In genomic region chr11:30322826-30323710, GRCh38 we compare ENCODE assay signal across 1 cellular context.
A peak's percentile ranks its signal among the peaks of the same experiment; 100 is the strongest.
TF ChIP-seq lines count a peak whose summit lies in the region.

TSS of gene ARL14EP (plus strand) at chr11:30323104. CDS start at chr11:30330949, 7,845 bp downstream.

TF ChIP-seq in HepG2, 621 proteins besides CTCF, POLR2A, EP300 and RAD21 (continued from another document and continues in another):
- TF ChIP-seq ZGPAT (CRISPR knock-in tag; IDR thresholded peaks at IDR 0.05) (peak; percentile 95), ZNF30 (CRISPR knock-in tag; IDR thresholded peaks at IDR 0.05) (no peak), ZBTB4 (CRISPR knock-in tag; IDR thresholded peaks at IDR 0.05; ENCODE audit: borderline replicate concordance) (peak; percentile 24; the same call in 1 of the 2 replicates), ZNF251 (CRISPR knock-in tag; IDR thresholded peaks at IDR 0.05) (no peak), ZNF275 (CRISPR knock-in tag; IDR thresholded peaks at IDR 0.05; ENCODE audit: borderline replicate concordance) (peak; percentile 36; the same call in 1 of the 2 replicates), ZBTB37 (CRISPR knock-in tag; IDR thresholded peaks at IDR 0.05) (no peak), GTF2F1 (IDR thresholded peaks at IDR 0.05; ENCODE audit: low read length) (no peak), ZMYM2 (CRISPR knock-in tag; IDR thresholded peaks at IDR 0.05) (no peak), KLF9 (CRISPR knock-in tag; IDR thresholded peaks at IDR 0.05; ENCODE audit: low read depth) (no peak), TEAD3 (CRISPR knock-in tag; optimal IDR thresholded peaks at IDR 0.05; ENCODE audit: borderline replicate concordance) (peak; percentile 57), MAZ (IDR thresholded peaks at IDR 0.05; ENCODE audit: borderline replicate concordance, low read depth, low read length) (no peak), MAZ (CRISPR knock-in tag; IDR thresholded peaks at IDR 0.05; ENCODE audit: low read depth) (peak; percentile 85), TP53 (CRISPR knock-in tag; conservative IDR thresholded peaks at IDR 0.05) (peak; percentile 67; the same call in 1 of the 2 replicates), CBX1 (IDR thresholded peaks at IDR 0.05; ENCODE audit: low read depth) (peak; percentile 87), HNRNPK (IDR thresholded peaks at IDR 0.05; ENCODE audit: low read depth, low read length, poor library complexity, severe bottlenecking) (peak; percentile 31), MTF2 (CRISPR knock-in tag; IDR thresholded peaks at IDR 0.05; ENCODE audit: borderline replicate concordance) (0 out of 2 replicates have a peak, but pooled peaks have one; percentile 56), ZNF746 (CRISPR knock-in tag; IDR thresholded peaks at IDR 0.05) (peak; percentile 65; the same call in 1 of the 2 replicates), ZNF546 (CRISPR knock-in tag; conservative IDR thresholded peaks at IDR 0.05) (peak; percentile 68; the same call in 1 of the 2 replicates), HMGXB3 (CRISPR knock-in tag; IDR thresholded peaks at IDR 0.05; ENCODE audit: borderline replicate concordance) (peak; percentile 38; the same call in 1 of the 2 replicates), ZNF687 (CRISPR knock-in tag; IDR thresholded peaks at IDR 0.05) (peak; percentile 97), ZMAT3 (CRISPR knock-in tag; conservative IDR thresholded peaks at IDR 0.05) (peak; percentile 89; the same call in 1 of the 2 replicates), ZNF205 (CRISPR knock-in tag; IDR thresholded peaks at IDR 0.05) (no peak), NR2F2 (IDR thresholded peaks at IDR 0.05; ENCODE audit: borderline replicate concordance, low read depth) (0 out of 2 replicates have a peak, but pooled peaks have one; percentile 12), SIN3B (IDR thresholded peaks at IDR 0.05; ENCODE audit: low read length) (no peak), ZFP82 (CRISPR knock-in tag; IDR thresholded peaks at IDR 0.05; ENCODE audit: borderline replicate concordance) (no peak), DNMT3B (CRISPR knock-in tag; conservative IDR thresholded peaks at IDR 0.05) (no peak), SNAI1 (CRISPR knock-in tag; IDR thresholded peaks at IDR 0.05; ENCODE audit: borderline replicate concordance) (peak; percentile 22; the same call in 1 of the 2 replicates), PRPF4 (IDR thresholded peaks at IDR 0.05; ENCODE audit: low read depth, low read length, poor library complexity, severe bottlenecking) (no peak), SOX5 (CRISPR knock-in tag; IDR thresholded peaks at IDR 0.05; ENCODE audit: borderline replicate concordance) (peak; percentile 44; the same call in 1 of the 2 replicates), ZNF292 (CRISPR knock-in tag; IDR thresholded peaks at IDR 0.05; ENCODE audit: borderline replicate concordance, low read depth) (peak; percentile 83), GLI4 (CRISPR knock-in tag; IDR thresholded peaks at IDR 0.05; ENCODE audit: borderline replicate concordance) (0 out of 2 replicates have a peak, but pooled peaks have one; percentile 27), BRCA1 (CRISPR knock-in tag; IDR thresholded peaks at IDR 0.05) (no peak)
- TF ChIP-seq, protein P1, sequence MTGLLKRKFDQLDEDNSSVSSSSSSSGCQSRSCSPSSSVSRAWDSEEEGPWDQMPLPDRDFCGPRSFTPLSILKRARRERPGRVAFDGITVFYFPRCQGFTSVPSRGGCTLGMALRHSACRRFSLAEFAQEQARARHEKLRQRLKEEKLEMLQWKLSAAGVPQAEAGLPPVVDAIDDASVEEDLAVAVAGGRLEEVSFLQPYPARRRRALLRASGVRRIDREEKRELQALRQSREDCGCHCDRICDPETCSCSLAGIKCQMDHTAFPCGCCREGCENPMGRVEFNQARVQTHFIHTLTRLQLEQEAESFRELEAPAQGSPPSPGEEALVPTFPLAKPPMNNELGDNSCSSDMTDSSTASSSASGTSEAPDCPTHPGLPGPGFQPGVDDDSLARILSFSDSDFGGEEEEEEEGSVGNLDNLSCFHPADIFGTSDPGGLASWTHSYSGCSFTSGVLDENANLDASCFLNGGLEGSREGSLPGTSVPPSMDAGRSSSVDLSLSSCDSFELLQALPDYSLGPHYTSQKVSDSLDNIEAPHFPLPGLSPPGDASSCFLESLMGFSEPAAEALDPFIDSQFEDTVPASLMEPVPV (CRISPR knock-in tag; IDR thresholded peaks at IDR 0.05), result peak; percentile 71; the same call in 1 of the 2 replicates
- TF ChIP-seq, protein P2, sequence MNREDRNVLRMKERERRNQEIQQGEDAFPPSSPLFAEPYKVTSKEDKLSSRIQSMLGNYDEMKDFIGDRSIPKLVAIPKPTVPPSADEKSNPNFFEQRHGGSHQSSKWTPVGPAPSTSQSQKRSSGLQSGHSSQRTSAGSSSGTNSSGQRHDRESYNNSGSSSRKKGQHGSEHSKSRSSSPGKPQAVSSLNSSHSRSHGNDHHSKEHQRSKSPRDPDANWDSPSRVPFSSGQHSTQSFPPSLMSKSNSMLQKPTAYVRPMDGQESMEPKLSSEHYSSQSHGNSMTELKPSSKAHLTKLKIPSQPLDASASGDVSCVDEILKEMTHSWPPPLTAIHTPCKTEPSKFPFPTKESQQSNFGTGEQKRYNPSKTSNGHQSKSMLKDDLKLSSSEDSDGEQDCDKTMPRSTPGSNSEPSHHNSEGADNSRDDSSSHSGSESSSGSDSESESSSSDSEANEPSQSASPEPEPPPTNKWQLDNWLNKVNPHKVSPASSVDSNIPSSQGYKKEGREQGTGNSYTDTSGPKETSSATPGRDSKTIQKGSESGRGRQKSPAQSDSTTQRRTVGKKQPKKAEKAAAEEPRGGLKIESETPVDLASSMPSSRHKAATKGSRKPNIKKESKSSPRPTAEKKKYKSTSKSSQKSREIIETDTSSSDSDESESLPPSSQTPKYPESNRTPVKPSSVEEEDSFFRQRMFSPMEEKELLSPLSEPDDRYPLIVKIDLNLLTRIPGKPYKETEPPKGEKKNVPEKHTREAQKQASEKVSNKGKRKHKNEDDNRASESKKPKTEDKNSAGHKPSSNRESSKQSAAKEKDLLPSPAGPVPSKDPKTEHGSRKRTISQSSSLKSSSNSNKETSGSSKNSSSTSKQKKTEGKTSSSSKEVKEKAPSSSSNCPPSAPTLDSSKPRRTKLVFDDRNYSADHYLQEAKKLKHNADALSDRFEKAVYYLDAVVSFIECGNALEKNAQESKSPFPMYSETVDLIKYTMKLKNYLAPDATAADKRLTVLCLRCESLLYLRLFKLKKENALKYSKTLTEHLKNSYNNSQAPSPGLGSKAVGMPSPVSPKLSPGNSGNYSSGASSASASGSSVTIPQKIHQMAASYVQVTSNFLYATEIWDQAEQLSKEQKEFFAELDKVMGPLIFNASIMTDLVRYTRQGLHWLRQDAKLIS (CRISPR knock-in tag; IDR thresholded peaks at IDR 0.05), result no peak
- TF ChIP-seq, protein P3, sequence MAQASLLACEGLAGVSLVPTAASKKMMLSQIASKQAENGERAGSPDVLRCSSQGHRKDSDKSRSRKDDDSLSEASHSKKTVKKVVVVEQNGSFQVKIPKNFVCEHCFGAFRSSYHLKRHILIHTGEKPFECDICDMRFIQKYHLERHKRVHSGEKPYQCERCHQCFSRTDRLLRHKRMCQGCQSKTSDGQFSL (CRISPR knock-in tag; IDR thresholded peaks at IDR 0.05), result peak; percentile 31; the same call in 1 of the 2 replicates
